In the genomic region with DNA sequence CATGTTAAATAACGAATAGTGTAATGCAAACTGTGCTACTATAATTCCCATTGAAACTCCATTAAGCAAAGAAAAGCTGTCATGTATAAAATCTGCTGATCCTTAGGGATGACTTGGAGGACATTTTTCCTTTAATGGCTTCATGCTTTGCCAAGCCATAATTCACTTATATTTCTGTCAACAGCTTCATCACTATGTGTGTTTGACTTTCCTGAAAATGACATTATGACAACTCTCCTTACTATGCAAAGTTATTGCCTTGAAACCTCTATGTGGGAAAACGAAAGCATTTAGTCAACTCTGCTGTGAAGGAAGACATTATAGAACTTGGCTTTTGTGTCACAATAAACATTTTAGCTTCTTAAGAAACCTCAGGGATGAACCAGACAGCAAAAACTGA, we compare ENCODE assay signal across 22 cellular contexts.
"Had no signal": no experiment of that assay in that cellular context is flagged by ENCODE, and none has a peak within 500 bp of the region (broad histone marks: within the 10 kb centered on the region; RNA-seq: fewer than 3 reads in every experiment).

No MANE protein-coding gene starts in this region.

- ATAC-seq: activated CD4-positive, alpha-beta T cell treated with anti-CD3 and anti-CD28 coated beads for 36 hours; activated T-helper 17 cell treated with anti-CD3 and anti-CD28 coated beads, Interleukin-2, amount 50 U/mL, for 72 hours; PC-3 had no signal

- H3K27ac ChIP-seq: SK-N-MC, VCaP had no signal

- DNase-seq: activated CD4-positive, alpha-beta memory T cell treated with anti-CD3 and anti-CD28 coated beads, Interleukin-2, amount 10 ng/mL, durations not matched to agents 7 days and 5 days; activated CD4-positive, alpha-beta T cell treated with anti-CD3 and anti-CD28 coated beads for 36 hours; activated CD4-positive, alpha-beta T cell treated with anti-CD3 and anti-CD28 coated beads, Interleukin-2, amount 50 U/mL, for 1 hour; activated gamma-delta T cell; activated naive CD4-positive, alpha-beta T cell treated with anti-CD3 and anti-CD28 coated beads for 36 hours; activated T-cell treated with anti-CD3 and anti-CD28 coated beads for 4 hours; activated T-cell treated with anti-CD3 and anti-CD28 coated beads, Interleukin-2, amount 50 U/mL, for 48 hours; amygdala; cortex of kidney; NCI-H146; NCI-H187 treated with DMSO at 0.1 percent for 48 hours; NCI-H2081 treated with DMSO at 0.1 percent for 48 hours; NCI-H2227 treated with DMSO at 0.1 percent for 48 hours; NCI-H446 treated with DMSO at 0.1 percent for 48 hours; NCI-H526; NCI-H774; PC-3; SIG-M5; T-helper 9 cell had no signal

- H3K4me3 ChIP-seq: SK-N-MC had no signal
